Comparison of ENCODE assay signal across 4 cellular contexts in genomic region chr11:116756044-116756443, GRCh38. TPM values are rescaled to one million over a fixed set of nuclear protein-coding genes. Genes with fewer than 3 reads are reported as not detected.
"Had no signal": no experiment of that assay in that cellular context is flagged by ENCODE, and none has a peak within 500 bp of the region (broad histone marks: within the 10 kb centered on the region; RNA-seq: fewer than 3 reads in every experiment).

No MANE protein-coding gene starts in this region.

RNA-seq across cellular contexts. Expression of gene APOA5, which starts 35.6 kb away (rescaled TPM):
- total RNA-seq: HT-29, HT1080, IMR-90, K562 had no signal
